In genomic region chr16:48386559-48387312, GRCh38 we compare ENCODE assay signal across 15 cellular contexts. TPM values are rescaled to one million over a fixed set of nuclear protein-coding genes. Genes with fewer than 3 reads are reported as not detected.
DNase-seq lines count a peak whose midpoint lies in the region; ATAC-seq, FAIRE-seq and TF ChIP-seq lines count a peak whose summit lies in the region.
"Had no signal": no experiment of that assay in that cellular context is flagged by ENCODE, and none has a peak within 500 bp of the region (broad histone marks: within the 10 kb centered on the region; RNA-seq: fewer than 3 reads in every experiment).

No MANE protein-coding gene starts in this region.

- H3K36me3 ChIP-seq in NT2/D1 (ENCODE audit: insufficient read depth, insufficient read length, low read length) (peaks cover 4% of the 10 kb centered on the region), trophoblast cell (ENCODE audit: control insufficient read depth in 1 of 2, insufficient read depth in 2 of 2, low read length in 2 of 2) (no peaks in the 10 kb centered on the region), small intestine (ENCODE audit: control insufficient read depth in 2 of 2, insufficient read depth in 2 of 2, low read length in 2 of 2) (no peaks in the 10 kb centered on the region)

- H3K23ac ChIP-seq in trophoblast cell (ENCODE audit: low read length) = no peak overlapping the region

- TF ChIP-seq CTCF in CD14-positive monocyte (IDR thresholded peaks at IDR 0.05) (no peak), endothelial cell (IDR thresholded peaks at IDR 0.05; ENCODE audit: unreplicated experiment) (no peak)

- H2AFZ ChIP-seq in trophoblast cell (ENCODE audit: insufficient read depth, low read length, poor library complexity) = no peak overlapping the region

- H2AK5ac ChIP-seq in trophoblast cell (ENCODE audit: low read length) = peak overlapping the region; percentile 53

- H2BK5ac ChIP-seq in trophoblast cell (ENCODE audit: low read depth, low read length, poor library complexity) = no peak overlapping the region

- no peak overlapping the region for H3K14ac ChIP-seq in trophoblast cell (ENCODE audit: low read length)

- H3K9me3 ChIP-seq in NT2/D1 (ENCODE audit: insufficient read depth, low read length) = no peaks in the 10 kb centered on the region
- no peaks in the 10 kb centered on the region for H3K9me3 ChIP-seq in trophoblast cell (ENCODE audit: insufficient read depth, low read depth, low read length)
- no peaks in the 10 kb centered on the region for H3K9me3 ChIP-seq in small intestine (ENCODE audit: control insufficient read depth, low read depth)
- H3K9me3 ChIP-seq: BE2C had no signal

- H3K4me3 ChIP-seq in NT2/D1 (ENCODE audit: insufficient read length, low read depth) (no peak overlapping the region), trophoblast cell (ENCODE audit: low read depth, low read length) (no peak overlapping the region), small intestine (ENCODE audit: low read depth in 1 of 2, low read length in 2 of 2) (no peak overlapping the region)

- H4K8ac ChIP-seq in trophoblast cell (ENCODE audit: low read depth, low read length) = peak overlapping the region; percentile 31

- no CpG with 5 or more reads among the region's 17 CpGs for WGBS in trophoblast cell (ENCODE audit: extremely low coverage, insufficient coverage, insufficient read length)
- WGBS in small intestine, 3 donors = 80 to 86% (median 84%) methylated on average over 17 of the region's 17 CpGs

- peaks cover 21% of the 10 kb centered on the region for H3K79me2 ChIP-seq in trophoblast cell (ENCODE audit: control insufficient read depth, insufficient read depth, low read length, poor library complexity)

- no peak overlapping the region for H2BK120ac ChIP-seq in trophoblast cell (ENCODE audit: insufficient read depth, low read length, poor library complexity)

- no peak overlapping the region for H3K18ac ChIP-seq in trophoblast cell (ENCODE audit: low read length)

- H3K4me1 Mint-ChIP-seq in CD14-positive monocyte = peaks cover 43% of the 10 kb centered on the region
- H3K4me1 Mint-ChIP-seq in endothelial cell (ENCODE audit: unreplicated experiment) = peaks cover 26% of the 10 kb centered on the region

- H3K36me3 Mint-ChIP-seq in CD14-positive monocyte (no peaks in the 10 kb centered on the region), endothelial cell (ENCODE audit: low read depth, unreplicated experiment) (peaks cover 10% of the 10 kb centered on the region)

- H3K27me3 Mint-ChIP-seq in CD14-positive monocyte (ENCODE audit: low read depth in 3 of 3) (no peaks in the 10 kb centered on the region), endothelial cell (ENCODE audit: unreplicated experiment) (peaks cover 13% of the 10 kb centered on the region)

- H3K4me3 Mint-ChIP-seq in CD14-positive monocyte (no peak overlapping the region), endothelial cell (ENCODE audit: unreplicated experiment) (no peak overlapping the region)

- no peak overlapping the region for H4K91ac ChIP-seq in trophoblast cell (ENCODE audit: low read depth, low read length)

- peaks cover 0 to 3% (median 0%) of the 10 kb centered on the region in 7 donors for H3K9me3 Mint-ChIP-seq in CD14-positive monocyte
- no peaks in the 10 kb centered on the region for H3K9me3 Mint-ChIP-seq in endothelial cell (ENCODE audit: unreplicated experiment)

- ATAC-seq in GM21360 (IDR thresholded peaks at IDR 0.05; ENCODE audit: unreplicated experiment) = no peak

- H3K27me3 ChIP-seq in NT2/D1 (ENCODE audit: insufficient read depth, insufficient read length) (no peaks in the 10 kb centered on the region), trophoblast cell (ENCODE audit: insufficient read depth, low read length) (no peaks in the 10 kb centered on the region), small intestine (ENCODE audit: control insufficient read depth in 2 of 2, insufficient read depth in 2 of 2, low read length in 2 of 2) (no peaks in the 10 kb centered on the region)
- H3K27me3 ChIP-seq: BE2C had no signal

- H4K12ac ChIP-seq in trophoblast cell (ENCODE audit: low read depth, low read length) = no peak overlapping the region

- H3K4me1 ChIP-seq in NT2/D1 (ENCODE audit: insufficient read depth, insufficient read length) = peaks cover 2% of the 10 kb centered on the region
- no peaks in the 10 kb centered on the region for H3K4me1 ChIP-seq in trophoblast cell (ENCODE audit: control insufficient read depth in 1 of 2, insufficient read depth in 2 of 2, low read length in 2 of 2)
- no peaks in the 10 kb centered on the region for H3K4me1 ChIP-seq in small intestine (ENCODE audit: control insufficient read depth in 2 of 2, insufficient read depth in 1 of 2, low read depth in 1 of 2, low read length in 1 of 2)
- H3K4me1 ChIP-seq: BE2C had no signal

- peak overlapping the region in 4 of 7 donors; percentile 15 to 68 (median 42) for H3K27ac Mint-ChIP-seq in CD14-positive monocyte
- peak overlapping the region; percentile 18 for H3K27ac Mint-ChIP-seq in endothelial cell (ENCODE audit: unreplicated experiment)

- H3K4ac ChIP-seq in trophoblast cell (ENCODE audit: low read depth, low read length) = no peak overlapping the region

- no peak overlapping the region for H3K4me2 ChIP-seq in trophoblast cell (ENCODE audit: low read length)

- H2BK12ac ChIP-seq in trophoblast cell (ENCODE audit: low read length) = no peak overlapping the region

- peaks cover 17% of the 10 kb centered on the region for H3K79me1 ChIP-seq in trophoblast cell (ENCODE audit: low read length)

- H3K9ac ChIP-seq in NT2/D1 (ENCODE audit: insufficient read length, low read depth) = peak overlapping the region; percentile 36
- no peak overlapping the region for H3K9ac ChIP-seq in trophoblast cell (ENCODE audit: low read length)

- FAIRE-seq in urothelium cell line (lab: Jason Lieb, UNC) (no peak), small intestine (lab: Jason Lieb, UNC) (no peak)
- FAIRE-seq: GM18507, islet of Langerhans had no signal

- intact Hi-C loops in CD14-positive monocyte (cut with micrococcal nuclease) = loop anchor here in 1 of 2 donors (5.0 to 10.0 kb wide), 3 partner anchors 34 to 238 kb away; no protein-coding TSS in a partner anchor

- no peak for DNase-seq in CD14-positive monocyte (ENCODE audit: low spot score)
- no peak for DNase-seq in NT2/D1 (ENCODE audit: low read depth, low spot score)
- no peak for DNase-seq in endothelial cell (ENCODE audit: low spot score)
- no peak for DNase-seq in trophoblast cell
- no peak for DNase-seq in 8988T
- DNase-seq in urothelium cell line (ENCODE audit: low spot score) = no peak
- no peak for DNase-seq in small intestine
- DNase-seq: activated T-cell treated with anti-CD3 and anti-CD28 coated beads, Interleukin-2, amount 50 U/mL, for 48 hours; BE2C; central memory CD4-positive, alpha-beta T cell; NCI-H1105; WERI-Rb-1 had no signal

- H3K27ac ChIP-seq in trophoblast cell (ENCODE audit: low read depth, low read length) (no peak overlapping the region), small intestine (ENCODE audit: low read depth in 1 of 2, low read length in 1 of 2) (no peak overlapping the region)

RNA-seq across cellular contexts. Expression of gene SIAH1, which starts 1.5 kb away (rescaled TPM):
- polyA plus RNA-seq in CD14-positive monocyte (1 to 10 TPM; 4.9 to 5.6 TPM), small intestine (10 to 100 TPM; 18.8 to 21.1 (median 20.0) TPM)
- 34.2 TPM for total RNA-seq in endothelial cell (ENCODE audit: unreplicated experiment)
- polyA plus RNA-seq in trophoblast cell (2013) = 76.1 and 80.1 TPM in 2 replicates
